ENCODE assay signal across 1 cellular context in the genomic region with DNA sequence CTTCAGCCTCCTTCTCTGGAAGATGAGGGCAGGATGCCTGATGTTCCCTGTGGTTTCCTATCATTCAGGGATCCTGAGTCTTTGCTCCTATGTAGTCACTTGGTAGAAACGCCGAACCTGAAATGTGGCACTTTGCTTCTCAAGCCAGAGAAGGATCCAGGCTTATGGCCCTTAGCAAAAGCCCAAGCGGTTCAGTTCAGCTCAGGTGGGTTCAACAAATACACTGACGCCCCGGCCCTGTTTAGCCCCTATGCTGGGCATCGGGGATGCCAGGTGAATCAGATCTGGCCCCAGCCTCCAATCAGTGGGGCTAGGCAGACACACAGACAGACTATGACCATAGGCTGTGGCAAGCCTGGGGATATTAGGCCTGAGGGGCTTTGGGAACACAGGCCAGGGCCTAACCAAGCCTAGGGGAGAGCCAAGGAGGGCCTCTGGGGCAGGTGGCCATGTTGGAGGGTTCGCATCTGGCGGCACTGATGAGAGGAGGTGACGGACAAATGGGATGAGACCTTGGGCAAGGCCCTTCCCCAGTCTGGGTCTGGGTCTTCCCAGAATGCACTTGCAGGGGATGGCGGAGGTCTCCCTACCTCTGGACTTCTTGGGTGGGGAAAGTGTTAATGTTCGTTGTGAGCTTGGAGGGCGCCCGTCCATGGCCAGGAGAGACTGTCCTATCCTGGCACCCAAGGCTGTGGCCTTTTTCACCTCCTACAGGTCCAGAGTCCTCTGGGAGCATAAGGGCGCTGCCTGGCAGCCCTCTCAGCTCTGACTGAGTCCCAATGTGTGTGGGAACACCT.
TF ChIP-seq lines count a peak whose summit lies in the region.

No MANE protein-coding gene starts in this region.

TF ChIP-seq in HepG2, 621 proteins besides CTCF, POLR2A, EP300 and RAD21 (continued from another document and continues in another):
- TF ChIP-seq, protein P1, sequence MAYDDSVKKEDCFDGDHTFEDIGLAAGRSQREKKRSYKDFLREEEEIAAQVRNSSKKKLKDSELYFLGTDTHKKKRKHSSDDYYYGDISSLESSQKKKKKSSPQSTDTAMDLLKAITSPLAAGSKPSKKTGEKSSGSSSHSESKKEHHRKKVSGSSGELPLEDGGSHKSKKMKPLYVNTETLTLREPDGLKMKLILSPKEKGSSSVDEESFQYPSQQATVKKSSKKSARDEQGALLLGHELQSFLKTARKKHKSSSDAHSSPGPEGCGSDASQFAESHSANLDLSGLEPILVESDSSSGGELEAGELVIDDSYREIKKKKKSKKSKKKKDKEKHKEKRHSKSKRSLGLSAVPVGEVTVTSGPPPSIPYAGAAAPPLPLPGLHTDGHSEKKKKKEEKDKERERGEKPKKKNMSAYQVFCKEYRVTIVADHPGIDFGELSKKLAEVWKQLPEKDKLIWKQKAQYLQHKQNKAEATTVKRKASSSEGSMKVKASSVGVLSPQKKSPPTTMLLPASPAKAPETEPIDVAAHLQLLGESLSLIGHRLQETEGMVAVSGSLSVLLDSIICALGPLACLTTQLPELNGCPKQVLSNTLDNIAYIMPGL (CRISPR knock-in tag; IDR thresholded peaks at IDR 0.05; ENCODE audit: borderline replicate concordance in 1 of 2, low read depth in 1 of 2), result no peak
- TF ChIP-seq ZNF589 (CRISPR knock-in tag; conservative IDR thresholded peaks at IDR 0.05), result no peak
- no peak for TF ChIP-seq ZNF850 (CRISPR knock-in tag; conservative IDR thresholded peaks at IDR 0.05)
- TF ChIP-seq PAWR (CRISPR knock-in tag; IDR thresholded peaks at IDR 0.05; ENCODE audit: borderline replicate concordance), result no peak
- TF ChIP-seq MAFK (conservative IDR thresholded peaks at IDR 0.05 in 1 of 2, IDR thresholded peaks at IDR 0.05 in 1 of 2; ENCODE audit: low read length in 2 of 2), result no peak
- TF ChIP-seq PAX8 (CRISPR knock-in tag; IDR thresholded peaks at IDR 0.05; ENCODE audit: borderline replicate concordance), result no peak
- no peak for TF ChIP-seq NAIF1 (CRISPR knock-in tag; IDR thresholded peaks at IDR 0.05; ENCODE audit: borderline replicate concordance)
- no peak for TF ChIP-seq NFRKB (IDR thresholded peaks at IDR 0.05)
- no peak for TF ChIP-seq KDM1A (CRISPR knock-in tag; IDR thresholded peaks at IDR 0.05)
- TF ChIP-seq ARNTL (CRISPR knock-in tag; IDR thresholded peaks at IDR 0.05), result no peak
- TF ChIP-seq, protein P2, sequence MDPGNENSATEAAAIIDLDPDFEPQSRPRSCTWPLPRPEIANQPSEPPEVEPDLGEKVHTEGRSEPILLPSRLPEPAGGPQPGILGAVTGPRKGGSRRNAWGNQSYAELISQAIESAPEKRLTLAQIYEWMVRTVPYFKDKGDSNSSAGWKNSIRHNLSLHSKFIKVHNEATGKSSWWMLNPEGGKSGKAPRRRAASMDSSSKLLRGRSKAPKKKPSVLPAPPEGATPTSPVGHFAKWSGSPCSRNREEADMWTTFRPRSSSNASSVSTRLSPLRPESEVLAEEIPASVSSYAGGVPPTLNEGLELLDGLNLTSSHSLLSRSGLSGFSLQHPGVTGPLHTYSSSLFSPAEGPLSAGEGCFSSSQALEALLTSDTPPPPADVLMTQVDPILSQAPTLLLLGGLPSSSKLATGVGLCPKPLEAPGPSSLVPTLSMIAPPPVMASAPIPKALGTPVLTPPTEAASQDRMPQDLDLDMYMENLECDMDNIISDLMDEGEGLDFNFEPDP (CRISPR knock-in tag; conservative IDR thresholded peaks at IDR 0.05), result no peak
- TF ChIP-seq, protein P3, sequence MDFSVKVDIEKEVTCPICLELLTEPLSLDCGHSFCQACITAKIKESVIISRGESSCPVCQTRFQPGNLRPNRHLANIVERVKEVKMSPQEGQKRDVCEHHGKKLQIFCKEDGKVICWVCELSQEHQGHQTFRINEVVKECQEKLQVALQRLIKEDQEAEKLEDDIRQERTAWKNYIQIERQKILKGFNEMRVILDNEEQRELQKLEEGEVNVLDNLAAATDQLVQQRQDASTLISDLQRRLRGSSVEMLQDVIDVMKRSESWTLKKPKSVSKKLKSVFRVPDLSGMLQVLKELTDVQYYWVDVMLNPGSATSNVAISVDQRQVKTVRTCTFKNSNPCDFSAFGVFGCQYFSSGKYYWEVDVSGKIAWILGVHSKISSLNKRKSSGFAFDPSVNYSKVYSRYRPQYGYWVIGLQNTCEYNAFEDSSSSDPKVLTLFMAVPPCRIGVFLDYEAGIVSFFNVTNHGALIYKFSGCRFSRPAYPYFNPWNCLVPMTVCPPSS (IDR thresholded peaks at IDR 0.05), result no peak
- TF ChIP-seq ZNF530 (CRISPR knock-in tag; IDR thresholded peaks at IDR 0.05; ENCODE audit: low read depth), result no peak
- no peak for TF ChIP-seq BORCS8-MEF2B (CRISPR knock-in tag; IDR thresholded peaks at IDR 0.05)
- TF ChIP-seq, protein P4, sequence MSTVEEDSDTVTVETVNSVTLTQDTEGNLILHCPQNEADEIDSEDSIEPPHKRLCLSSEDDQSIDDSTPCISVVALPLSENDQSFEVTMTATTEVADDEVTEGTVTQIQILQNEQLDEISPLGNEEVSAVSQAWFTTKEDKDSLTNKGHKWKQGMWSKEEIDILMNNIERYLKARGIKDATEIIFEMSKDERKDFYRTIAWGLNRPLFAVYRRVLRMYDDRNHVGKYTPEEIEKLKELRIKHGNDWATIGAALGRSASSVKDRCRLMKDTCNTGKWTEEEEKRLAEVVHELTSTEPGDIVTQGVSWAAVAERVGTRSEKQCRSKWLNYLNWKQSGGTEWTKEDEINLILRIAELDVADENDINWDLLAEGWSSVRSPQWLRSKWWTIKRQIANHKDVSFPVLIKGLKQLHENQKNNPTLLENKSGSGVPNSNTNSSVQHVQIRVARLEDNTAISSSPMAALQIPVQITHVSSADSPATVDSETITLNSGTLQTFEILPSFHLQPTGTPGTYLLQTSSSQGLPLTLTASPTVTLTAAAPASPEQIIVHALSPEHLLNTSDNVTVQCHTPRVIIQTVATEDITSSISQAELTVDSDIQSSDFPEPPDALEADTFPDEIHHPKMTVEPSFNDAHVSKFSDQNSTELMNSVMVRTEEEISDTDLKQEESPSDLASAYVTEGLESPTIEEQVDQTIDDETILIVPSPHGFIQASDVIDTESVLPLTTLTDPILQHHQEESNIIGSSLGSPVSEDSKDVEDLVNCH (CRISPR knock-in tag; IDR thresholded peaks at IDR 0.05), result no peak
- TF ChIP-seq ZNF713 (CRISPR knock-in tag; IDR thresholded peaks at IDR 0.05), result peak; percentile 83; the same call in 1 of the 2 replicates
- TF ChIP-seq TP53 (CRISPR knock-in tag; conservative IDR thresholded peaks at IDR 0.05), result no peak
- TF ChIP-seq ZBTB7B (CRISPR knock-in tag; IDR thresholded peaks at IDR 0.05), result no peak
- no peak for TF ChIP-seq ZSCAN22 (CRISPR knock-in tag; IDR thresholded peaks at IDR 0.05)
- TF ChIP-seq TCF12 (IDR thresholded peaks at IDR 0.05), result no peak
- no peak for TF ChIP-seq TCF12 (CRISPR knock-in tag; IDR thresholded peaks at IDR 0.05)
- no peak for TF ChIP-seq ZNF354B (CRISPR knock-in tag; IDR thresholded peaks at IDR 0.05)
- TF ChIP-seq, protein P5, sequence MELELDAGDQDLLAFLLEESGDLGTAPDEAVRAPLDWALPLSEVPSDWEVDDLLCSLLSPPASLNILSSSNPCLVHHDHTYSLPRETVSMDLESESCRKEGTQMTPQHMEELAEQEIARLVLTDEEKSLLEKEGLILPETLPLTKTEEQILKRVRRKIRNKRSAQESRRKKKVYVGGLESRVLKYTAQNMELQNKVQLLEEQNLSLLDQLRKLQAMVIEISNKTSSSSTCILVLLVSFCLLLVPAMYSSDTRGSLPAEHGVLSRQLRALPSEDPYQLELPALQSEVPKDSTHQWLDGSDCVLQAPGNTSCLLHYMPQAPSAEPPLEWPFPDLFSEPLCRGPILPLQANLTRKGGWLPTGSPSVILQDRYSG (CRISPR knock-in tag; IDR thresholded peaks at IDR 0.05), result no peak
- TF ChIP-seq, protein P6, sequence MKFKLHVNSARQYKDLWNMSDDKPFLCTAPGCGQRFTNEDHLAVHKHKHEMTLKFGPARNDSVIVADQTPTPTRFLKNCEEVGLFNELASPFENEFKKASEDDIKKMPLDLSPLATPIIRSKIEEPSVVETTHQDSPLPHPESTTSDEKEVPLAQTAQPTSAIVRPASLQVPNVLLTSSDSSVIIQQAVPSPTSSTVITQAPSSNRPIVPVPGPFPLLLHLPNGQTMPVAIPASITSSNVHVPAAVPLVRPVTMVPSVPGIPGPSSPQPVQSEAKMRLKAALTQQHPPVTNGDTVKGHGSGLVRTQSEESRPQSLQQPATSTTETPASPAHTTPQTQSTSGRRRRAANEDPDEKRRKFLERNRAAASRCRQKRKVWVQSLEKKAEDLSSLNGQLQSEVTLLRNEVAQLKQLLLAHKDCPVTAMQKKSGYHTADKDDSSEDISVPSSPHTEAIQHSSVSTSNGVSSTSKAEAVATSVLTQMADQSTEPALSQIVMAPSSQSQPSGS (CRISPR knock-in tag; IDR thresholded peaks at IDR 0.05), result no peak
- TF ChIP-seq, protein P7, sequence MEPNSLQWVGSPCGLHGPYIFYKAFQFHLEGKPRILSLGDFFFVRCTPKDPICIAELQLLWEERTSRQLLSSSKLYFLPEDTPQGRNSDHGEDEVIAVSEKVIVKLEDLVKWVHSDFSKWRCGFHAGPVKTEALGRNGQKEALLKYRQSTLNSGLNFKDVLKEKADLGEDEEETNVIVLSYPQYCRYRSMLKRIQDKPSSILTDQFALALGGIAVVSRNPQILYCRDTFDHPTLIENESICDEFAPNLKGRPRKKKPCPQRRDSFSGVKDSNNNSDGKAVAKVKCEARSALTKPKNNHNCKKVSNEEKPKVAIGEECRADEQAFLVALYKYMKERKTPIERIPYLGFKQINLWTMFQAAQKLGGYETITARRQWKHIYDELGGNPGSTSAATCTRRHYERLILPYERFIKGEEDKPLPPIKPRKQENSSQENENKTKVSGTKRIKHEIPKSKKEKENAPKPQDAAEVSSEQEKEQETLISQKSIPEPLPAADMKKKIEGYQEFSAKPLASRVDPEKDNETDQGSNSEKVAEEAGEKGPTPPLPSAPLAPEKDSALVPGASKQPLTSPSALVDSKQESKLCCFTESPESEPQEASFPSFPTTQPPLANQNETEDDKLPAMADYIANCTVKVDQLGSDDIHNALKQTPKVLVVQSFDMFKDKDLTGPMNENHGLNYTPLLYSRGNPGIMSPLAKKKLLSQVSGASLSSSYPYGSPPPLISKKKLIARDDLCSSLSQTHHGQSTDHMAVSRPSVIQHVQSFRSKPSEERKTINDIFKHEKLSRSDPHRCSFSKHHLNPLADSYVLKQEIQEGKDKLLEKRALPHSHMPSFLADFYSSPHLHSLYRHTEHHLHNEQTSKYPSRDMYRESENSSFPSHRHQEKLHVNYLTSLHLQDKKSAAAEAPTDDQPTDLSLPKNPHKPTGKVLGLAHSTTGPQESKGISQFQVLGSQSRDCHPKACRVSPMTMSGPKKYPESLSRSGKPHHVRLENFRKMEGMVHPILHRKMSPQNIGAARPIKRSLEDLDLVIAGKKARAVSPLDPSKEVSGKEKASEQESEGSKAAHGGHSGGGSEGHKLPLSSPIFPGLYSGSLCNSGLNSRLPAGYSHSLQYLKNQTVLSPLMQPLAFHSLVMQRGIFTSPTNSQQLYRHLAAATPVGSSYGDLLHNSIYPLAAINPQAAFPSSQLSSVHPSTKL (CRISPR knock-in tag; IDR thresholded peaks at IDR 0.05), result no peak
- no peak for TF ChIP-seq ZMYM4 (CRISPR knock-in tag; IDR thresholded peaks at IDR 0.05)
- TF ChIP-seq PITX1 (CRISPR knock-in tag; IDR thresholded peaks at IDR 0.05), result no peak
- peak; percentile 60; the same call in 1 of the 2 replicates for TF ChIP-seq KDM5B (CRISPR knock-in tag; IDR thresholded peaks at IDR 0.05; ENCODE audit: borderline replicate concordance)
- peak; percentile 48; the same call in 1 of the 2 replicates for TF ChIP-seq NR2F2 (IDR thresholded peaks at IDR 0.05; ENCODE audit: borderline replicate concordance, low read depth)
- TF ChIP-seq MAF1 (CRISPR knock-in tag; IDR thresholded peaks at IDR 0.05; ENCODE audit: borderline replicate concordance), result no peak
- no peak for TF ChIP-seq XBP1 (CRISPR knock-in tag; IDR thresholded peaks at IDR 0.05)
- 0 out of 2 replicates have a peak, but pooled peaks have one; percentile 37 for TF ChIP-seq ZNF333 (CRISPR knock-in tag; IDR thresholded peaks at IDR 0.05; ENCODE audit: borderline replicate concordance)
- TF ChIP-seq, protein P8, sequence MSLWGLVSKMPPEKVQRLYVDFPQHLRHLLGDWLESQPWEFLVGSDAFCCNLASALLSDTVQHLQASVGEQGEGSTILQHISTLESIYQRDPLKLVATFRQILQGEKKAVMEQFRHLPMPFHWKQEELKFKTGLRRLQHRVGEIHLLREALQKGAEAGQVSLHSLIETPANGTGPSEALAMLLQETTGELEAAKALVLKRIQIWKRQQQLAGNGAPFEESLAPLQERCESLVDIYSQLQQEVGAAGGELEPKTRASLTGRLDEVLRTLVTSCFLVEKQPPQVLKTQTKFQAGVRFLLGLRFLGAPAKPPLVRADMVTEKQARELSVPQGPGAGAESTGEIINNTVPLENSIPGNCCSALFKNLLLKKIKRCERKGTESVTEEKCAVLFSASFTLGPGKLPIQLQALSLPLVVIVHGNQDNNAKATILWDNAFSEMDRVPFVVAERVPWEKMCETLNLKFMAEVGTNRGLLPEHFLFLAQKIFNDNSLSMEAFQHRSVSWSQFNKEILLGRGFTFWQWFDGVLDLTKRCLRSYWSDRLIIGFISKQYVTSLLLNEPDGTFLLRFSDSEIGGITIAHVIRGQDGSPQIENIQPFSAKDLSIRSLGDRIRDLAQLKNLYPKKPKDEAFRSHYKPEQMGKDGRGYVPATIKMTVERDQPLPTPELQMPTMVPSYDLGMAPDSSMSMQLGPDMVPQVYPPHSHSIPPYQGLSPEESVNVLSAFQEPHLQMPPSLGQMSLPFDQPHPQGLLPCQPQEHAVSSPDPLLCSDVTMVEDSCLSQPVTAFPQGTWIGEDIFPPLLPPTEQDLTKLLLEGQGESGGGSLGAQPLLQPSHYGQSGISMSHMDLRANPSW (CRISPR knock-in tag; IDR thresholded peaks at IDR 0.05; ENCODE audit: borderline replicate concordance), result no peak
- TF ChIP-seq, protein P9, sequence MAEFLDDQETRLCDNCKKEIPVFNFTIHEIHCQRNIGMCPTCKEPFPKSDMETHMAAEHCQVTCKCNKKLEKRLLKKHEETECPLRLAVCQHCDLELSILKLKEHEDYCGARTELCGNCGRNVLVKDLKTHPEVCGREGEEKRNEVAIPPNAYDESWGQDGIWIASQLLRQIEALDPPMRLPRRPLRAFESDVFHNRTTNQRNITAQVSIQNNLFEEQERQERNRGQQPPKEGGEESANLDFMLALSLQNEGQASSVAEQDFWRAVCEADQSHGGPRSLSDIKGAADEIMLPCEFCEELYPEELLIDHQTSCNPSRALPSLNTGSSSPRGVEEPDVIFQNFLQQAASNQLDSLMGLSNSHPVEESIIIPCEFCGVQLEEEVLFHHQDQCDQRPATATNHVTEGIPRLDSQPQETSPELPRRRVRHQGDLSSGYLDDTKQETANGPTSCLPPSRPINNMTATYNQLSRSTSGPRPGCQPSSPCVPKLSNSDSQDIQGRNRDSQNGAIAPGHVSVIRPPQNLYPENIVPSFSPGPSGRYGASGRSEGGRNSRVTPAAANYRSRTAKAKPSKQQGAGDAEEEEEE (CRISPR knock-in tag; IDR thresholded peaks at IDR 0.05; ENCODE audit: borderline replicate concordance), result no peak
- TF ChIP-seq TMF1 (CRISPR knock-in tag; IDR thresholded peaks at IDR 0.05; ENCODE audit: low read depth), result no peak
